Comparison of ENCODE assay signal across 10 cellular contexts in the genomic region with DNA sequence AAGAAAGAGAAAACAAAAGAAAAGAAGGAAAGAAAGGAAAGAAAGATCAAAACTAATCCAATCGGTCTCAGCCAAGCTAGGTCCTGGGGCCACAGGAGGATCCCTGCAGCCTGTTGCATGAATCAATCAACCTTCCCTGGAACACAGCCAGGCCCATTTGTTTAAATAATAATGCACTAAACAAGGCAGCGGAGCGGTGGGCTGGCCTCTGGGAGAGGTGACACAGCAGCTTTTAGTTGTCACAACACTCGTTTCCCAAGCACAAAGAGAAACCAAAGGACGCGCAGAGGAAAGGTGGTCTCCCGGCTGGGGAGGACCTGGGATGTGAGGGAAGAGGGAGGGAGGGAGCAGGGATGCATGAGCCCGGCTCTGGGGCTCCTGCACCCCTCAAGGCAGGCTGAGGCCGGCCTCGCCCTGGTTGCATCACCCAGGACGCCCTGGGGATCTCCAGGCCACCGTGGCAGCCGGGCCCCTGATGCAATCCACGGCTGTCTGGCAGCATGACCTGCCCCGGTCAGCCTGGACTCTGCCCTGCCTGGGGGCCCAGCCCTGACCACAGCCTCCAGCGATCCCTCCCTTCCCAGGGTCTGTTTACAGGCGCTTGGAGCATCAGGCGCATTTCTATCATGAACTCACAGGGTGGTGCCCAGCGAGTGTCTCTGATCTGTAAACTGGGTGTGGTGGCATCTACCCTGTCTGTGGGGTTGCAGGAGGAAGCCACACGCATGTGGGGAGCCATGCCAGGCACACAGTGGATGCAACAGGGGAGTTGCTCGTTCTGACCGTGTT. TPM values are rescaled to one million over a fixed set of nuclear protein-coding genes. Genes with fewer than 3 reads are reported as not detected.
DNase-seq lines count a peak whose midpoint lies in the region; ATAC-seq and TF ChIP-seq lines count a peak whose summit lies in the region.
"Had no signal": no experiment of that assay in that cellular context is flagged by ENCODE, and none has a peak within 500 bp of the region (broad histone marks: within the 10 kb centered on the region; RNA-seq: fewer than 3 reads in every experiment).

No MANE protein-coding gene starts in this region.

- peak overlapping the region in 1 of 2 donors; percentile 80 for H3K27ac ChIP-seq in left lung
- H3K27ac ChIP-seq: C4-2B, VCaP had no signal

- DNase-seq in NCI-H510A treated with DMSO at 0.1 percent for 48 hours (lab: John Stamatoyannopoulos, UW) = peak; percentile 21
- no peak for DNase-seq in NCI-H510A (lab: John Stamatoyannopoulos, UW)
- peak; percentile 19 to 73 for DNase-seq in NCI-H526 (lab: John Stamatoyannopoulos, UW)
- DNase-seq in central memory CD4-positive, alpha-beta T cell = peak; percentile 31
- DNase-seq in left lung = peak; percentile 76 to 93
- DNase-seq in hypothalamus (lab: John Stamatoyannopoulos, UW) = no peak
- no peak for DNase-seq in putamen (ENCODE audit: low spot score)

- peaks cover 5 to 31% of the 10 kb centered on the region in 2 donors for H3K4me1 ChIP-seq in left lung

- peaks cover 0 to 28% of the 10 kb centered on the region in 2 donors for H3K27me3 ChIP-seq in left lung

- H3K4me3 ChIP-seq in left lung = peak overlapping the region in 1 of 2 donors; percentile 26

- no peaks in the 10 kb centered on the region for H3K9me3 ChIP-seq in left lung

- ATAC-seq in left lung = peak; percentile 82
- ATAC-seq in HG03039 (IDR thresholded peaks at IDR 0.05; ENCODE audit: unreplicated experiment) = no peak

- no peaks in the 10 kb centered on the region for H3K36me3 ChIP-seq in left lung

- no peak for TF ChIP-seq CTCF in left lung (IDR thresholded peaks at IDR 0.05)

- intact Hi-C loops in left lung (cut with DNase I) = no loop called here

RNA-seq across cellular contexts. Expression of gene MMP17, which starts 32.5 kb away (rescaled TPM):
- 1 to 10 TPM; 2.7 to 5.2 TPM for total RNA-seq in left lung

RNA-seq across cellular contexts. Expression of gene ULK1, which starts 33.8 kb away (rescaled TPM):
- 10 to 100 TPM; 21.6 to 30.0 TPM for total RNA-seq in left lung

Comparison
In these comparisons a context has a peak if more than half of its experiments do, and no peak if none do; other contexts are left out.
1. DNase-seq: peak in NCI-H510A treated with DMSO at 0.1 percent for 48 hours (single experiment), NCI-H526 (2 of 2), central memory CD4-positive, alpha-beta T cell (single experiment) and left lung (2 of 2); none in NCI-H510A (single experiment), hypothalamus (0 of 51) and putamen (single experiment).